ENCODE assay signal across 27 cellular contexts in genomic region chr6:76867182-76867581, GRCh38.
"Had no signal": no experiment of that assay in that cellular context is flagged by ENCODE, and none has a peak within 500 bp of the region (broad histone marks: within the 10 kb centered on the region; RNA-seq: fewer than 3 reads in every experiment).

No MANE protein-coding gene starts in this region.

- H3K27me3 Mint-ChIP-seq: activated CD4-positive, alpha-beta memory T cell treated with anti-CD3 and anti-CD28 coated beads for 36 hours had no signal

- ATAC-seq: activated naive CD4-positive, alpha-beta T cell treated with anti-CD3 and anti-CD28 coated beads, Interleukin-2, amount 50 U/mL, for 72 hours; activated T-cell treated with anti-CD3 and anti-CD28 coated beads, Interleukin-2, amount 50 U/mL, for 4 hours; Panc1 had no signal

- H3K4me3 Mint-ChIP-seq: activated CD4-positive, alpha-beta memory T cell treated with anti-CD3 and anti-CD28 coated beads for 36 hours; activated naive CD4-positive, alpha-beta T cell treated with anti-CD3 and anti-CD28 coated beads for 36 hours; activated T-cell treated with anti-CD3 and anti-CD28 coated beads, Interleukin-2, amount 50 U/mL, for 4 hours; activated T-helper 1 cell treated with anti-CD3 and anti-CD28 coated beads, Interleukin-12 subunit alpha, Interleukin-12 subunit beta, Interleukin-2, Interleukin-4 antibody, amounts not matched to agents 30 ng/mL and 10 ng/mL and 1 ng/mL, durations not matched to agents 14 hours and 24 hours and 36 hours; T-helper 1 cell treated with Interleukin-12 subunit alpha and Interleukin-12 subunit beta and Interleukin-4 antibody, amounts not matched to agents 30 μg/mL and 1 μg/mL, for 36 hours; T-helper 2 cell treated with Interferon-gamma antibody and Interleukin-4, amounts not matched to agents 5 μg/mL and 100 μg/mL, for 36 hours had no signal

- H3K36me3 ChIP-seq: adrenal gland, brain microvascular endothelial cell, SJSA1 had no signal

- H3K36me3 Mint-ChIP-seq: activated CD4-positive, alpha-beta memory T cell treated with anti-CD3 and anti-CD28 coated beads for 36 hours; activated naive CD4-positive, alpha-beta T cell treated with anti-CD3 and anti-CD28 coated beads, Interleukin-2, amount 50 U/mL, for 72 hours had no signal

- H3K9me3 ChIP-seq: SJSA1, SK-N-SH had no signal

- H3K4me3 ChIP-seq: adrenal gland, SJSA1 had no signal

- H3K27ac ChIP-seq: adrenal gland, brain microvascular endothelial cell, SJSA1 had no signal

- H3K27me3 ChIP-seq: adrenal gland, brain microvascular endothelial cell, SJSA1 had no signal

- H3K9me3 Mint-ChIP-seq: activated T-helper 1 cell treated with anti-CD3 and anti-CD28 coated beads, Interleukin-12 subunit alpha, Interleukin-12 subunit beta, Interleukin-2, Interleukin-4 antibody, amounts not matched to agents 30 ng/mL and 10 ng/mL and 1 ng/mL, durations not matched to agents 14 hours and 24 hours and 36 hours had no signal

- H3K27ac Mint-ChIP-seq: activated CD4-positive, alpha-beta memory T cell treated with anti-CD3 and anti-CD28 coated beads for 36 hours; activated naive CD4-positive, alpha-beta T cell treated with anti-CD3 and anti-CD28 coated beads for 36 hours; activated naive CD4-positive, alpha-beta T cell treated with anti-CD3 and anti-CD28 coated beads, Interleukin-2, amount 50 U/mL, for 72 hours; activated T-helper 1 cell treated with anti-CD3 and anti-CD28 coated beads, Interleukin-12 subunit alpha, Interleukin-12 subunit beta, Interleukin-2, Interleukin-4 antibody, amounts not matched to agents 30 ng/mL and 10 ng/mL and 1 ng/mL, durations not matched to agents 14 hours and 24 hours and 36 hours; T-helper 1 cell treated with Interleukin-12 subunit alpha and Interleukin-12 subunit beta and Interleukin-4 antibody, amounts not matched to agents 30 μg/mL and 1 μg/mL, for 36 hours; T-helper 2 cell treated with Interferon-gamma antibody and Interleukin-4, amounts not matched to agents 5 μg/mL and 100 μg/mL, for 36 hours had no signal

- H3K9me2 ChIP-seq: SK-N-SH had no signal

- H3K4me1 ChIP-seq: SJSA1 had no signal

- H3K9ac ChIP-seq: SK-N-SH had no signal

- H3K4me2 ChIP-seq: SK-N-SH had no signal

- DNase-seq: activated CD4-positive, alpha-beta memory T cell treated with anti-CD3 and anti-CD28 coated beads for 36 hours; activated CD4-positive, alpha-beta T cell treated with anti-CD3 and anti-CD28 coated beads for 4 hours; activated CD4-positive, alpha-beta T cell treated with anti-CD3 and anti-CD28 coated beads, Interleukin-2, amount 50 U/mL, for 1 hour; activated CD4-positive, CD25-positive, alpha-beta regulatory T cell treated with anti-CD3 and anti-CD28 coated beads, Interleukin-2, amount 50 U/mL, for 72 hours; activated CD8-positive, alpha-beta memory T cell treated with anti-CD3 and anti-CD28 coated beads, Interleukin-2, amount 50 U/mL, for 4 hours; activated gamma-delta T cell treated with Interleukin-2 at 50 U/mL for 16 hours; activated naive CD4-positive, alpha-beta T cell treated with anti-CD3 and anti-CD28 coated beads for 36 hours; activated T-cell treated with anti-CD3 and anti-CD28 coated beads for 4 hours; activated T-cell treated with anti-CD3 and anti-CD28 coated beads, Interleukin-2, amount 50 U/mL, for 4 hours; adrenal gland; brain microvascular endothelial cell; central memory CD4-positive, alpha-beta T cell; Karpas-422; NCI-H1105; NCI-H1417 treated with DMSO at 0.1 percent for 48 hours; NCI-H187 treated with DMSO at 0.1 percent for 48 hours; NCI-H2081 treated with DMSO at 0.1 percent for 48 hours; NCI-H345; NCI-H524 treated with DMSO at 0.1 percent for 48 hours; SHP77 treated with DMSO at 0.1 percent for 48 hours; SK-N-SH had no signal
